Comparison of ENCODE assay signal across 24 cellular contexts in the genomic region with DNA sequence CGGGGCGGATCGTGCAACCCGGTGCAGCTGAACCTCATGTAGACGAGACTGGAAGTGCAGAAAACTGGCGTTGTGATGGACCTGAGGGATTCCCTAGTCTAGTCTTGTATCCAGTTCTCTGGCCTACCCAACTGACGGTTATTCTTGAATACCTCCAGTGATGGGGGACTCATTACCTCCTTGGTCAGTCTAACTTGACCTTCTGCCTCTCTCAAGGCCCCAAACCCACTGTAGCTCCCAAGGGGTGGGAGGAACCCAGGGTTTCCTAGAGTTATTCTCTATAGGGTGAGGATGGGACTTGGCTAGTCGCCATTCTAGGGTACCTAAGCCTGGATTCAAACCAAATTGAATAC. TPM values are rescaled to one million over a fixed set of nuclear protein-coding genes. Genes with fewer than 3 reads are reported as not detected.
A peak's percentile ranks its signal among the peaks of the same experiment; 100 is the strongest.
DNase-seq lines count a peak whose midpoint lies in the region; ATAC-seq and TF ChIP-seq lines count a peak whose summit lies in the region.
"Had no signal": no experiment of that assay in that cellular context is flagged by ENCODE, and none has a peak within 500 bp of the region (broad histone marks: within the 10 kb centered on the region; RNA-seq: fewer than 3 reads in every experiment).

No MANE protein-coding gene starts in this region.

- no peak overlapping the region for H3K4me3 ChIP-seq in SK-N-SH (ENCODE audit: low read depth in 2 of 2, low read length in 1 of 2)
- no peak overlapping the region for H3K4me3 ChIP-seq in esophagus (ENCODE audit: low read depth in 1 of 2, low read length in 2 of 2)
- H3K4me3 ChIP-seq in upper lobe of right lung = no peak overlapping the region
- H3K4me3 ChIP-seq: BLaER1 treated with 17β-estradiol and CSF1 and Interleukin-3, amounts not matched to agents 10 nM and 100 nM; GM12878 had no signal

- no peak for DNase-seq in SK-N-SH
- no peak for DNase-seq in RWPE1 (ENCODE audit: low spot score)
- peak; percentile 34 for DNase-seq in upper lobe of right lung
- DNase-seq in GM03348 (ENCODE audit: low spot score) = no peak
- no peak for DNase-seq in NCI-H526 (lab: John Stamatoyannopoulos, UW)
- DNase-seq: ACHN; Caco-2; CD4-positive, alpha-beta memory T cell; DMS 273 treated with DMSO at 0.1 percent for 48 hours; DMS79 treated with DMSO at 0.1 percent for 48 hours; NCI-H1092; NCI-H1436; NCI-H1930; NCI-H2227 treated with DMSO at 0.1 percent for 48 hours; NCI-H510A; NCI-H774; NK-92 treated with Interleukin-12 subunit alpha and Interleukin-12 subunit beta, amount 100 ng/mL, for 24 hours; SHP77 had no signal

- no peaks in the 10 kb centered on the region for H3K9me3 ChIP-seq in SK-N-SH
- no peaks in the 10 kb centered on the region for H3K9me3 ChIP-seq in esophagus (ENCODE audit: control insufficient read depth in 2 of 2, insufficient read depth in 1 of 2, low read depth in 1 of 2, low read length in 1 of 2)
- no peaks in the 10 kb centered on the region for H3K9me3 ChIP-seq in upper lobe of right lung
- H3K9me3 ChIP-seq: BLaER1 treated with 17β-estradiol and CSF1 and Interleukin-3, amounts not matched to agents 10 nM and 100 nM; Caco-2 had no signal

- no peak overlapping the region for H2AFZ ChIP-seq in SK-N-SH (ENCODE audit: low read depth)

- intact Hi-C loops in upper lobe of right lung (cut with DNase I) = no loop called here

- peak overlapping the region; percentile 59 for H3K4me2 ChIP-seq in SK-N-SH
- H3K4me2 ChIP-seq: BLaER1 treated with 17β-estradiol and CSF1 and Interleukin-3, amounts not matched to agents 10 nM and 100 nM had no signal

- no peak overlapping the region for H3K9ac ChIP-seq in SK-N-SH
- H3K9ac ChIP-seq: BLaER1 treated with 17β-estradiol and CSF1 and Interleukin-3, amounts not matched to agents 10 nM and 100 nM had no signal

- H3K27me3 ChIP-seq in SK-N-SH (ENCODE audit: insufficient read depth) = peaks cover 31% of the 10 kb centered on the region
- no peaks in the 10 kb centered on the region for H3K27me3 ChIP-seq in esophagus (ENCODE audit: control insufficient read depth in 1 of 2, insufficient read depth in 2 of 2, low read length in 2 of 2)
- H3K27me3 ChIP-seq in upper lobe of right lung = peaks cover 19% of the 10 kb centered on the region

- H3K27ac ChIP-seq in SK-N-SH (ENCODE audit: low read depth in 2 of 2, low read length in 1 of 2) (peak overlapping the region in 1 of 2 experiments; percentile 77; a peak in 2 of 4 replicates), RWPE1 (peak overlapping the region; percentile 84), esophagus (ENCODE audit: low read depth in 2 of 2, low read length in 1 of 2) (peak overlapping the region; percentile 9 to 89), upper lobe of right lung (no peak overlapping the region)
- H3K27ac ChIP-seq: 22Rv1; BLaER1 treated with 17β-estradiol and CSF1 and Interleukin-3, amounts not matched to agents 10 nM and 100 nM had no signal

- no peak for TF ChIP-seq RAD21 in SK-N-SH (IDR thresholded peaks at IDR 0.05; ENCODE audit: low read length)

- TF ChIP-seq CTCF in SK-N-SH (IDR thresholded peaks at IDR 0.05) (no peak), RWPE1 (conservative IDR thresholded peaks at IDR 0.05; ENCODE audit: low read depth) (no peak), upper lobe of right lung (IDR thresholded peaks at IDR 0.05) (no peak)

- ATAC-seq in SK-N-SH treated with all-trans-retinoic acid at 6 μM for 48 hours = no peak
- ATAC-seq in upper lobe of right lung = no peak
- ATAC-seq in activated CD4-positive, CD25-positive, alpha-beta regulatory T cell treated with anti-CD3 and anti-CD28 coated beads, Interleukin-2, amount 50 U/mL, for 24 hours = no peak
- ATAC-seq: GM12878 had no signal

- POLR2A ChIA-PET in SK-N-SH (lab: Yijun Ruan, JAX) = interaction anchor here (1.6 kb wide), 1 partner anchor 14 kb away, joined by 3 read pairs; no protein-coding TSS in a partner anchor
- POLR2A ChIA-PET in RWPE1 (lab: Yijun Ruan, JAX; ENCODE audit: low non-redundant PET) = no interaction called here

- no peaks in the 10 kb centered on the region for H3K9me2 ChIP-seq in SK-N-SH

- H3K36me3 ChIP-seq in SK-N-SH (replicated peaks in 1 of 2; ENCODE audit: control insufficient read depth in 1 of 2, insufficient read depth in 2 of 2, low read length in 1 of 2) = no peaks in the 10 kb centered on the region
- H3K36me3 ChIP-seq in esophagus (ENCODE audit: control insufficient read depth in 2 of 2, insufficient read depth in 2 of 2, low read length in 1 of 2) = no peaks in the 10 kb centered on the region
- no peaks in the 10 kb centered on the region for H3K36me3 ChIP-seq in upper lobe of right lung
- H3K36me3 ChIP-seq: BLaER1 treated with 17β-estradiol and CSF1 and Interleukin-3, amounts not matched to agents 10 nM and 100 nM had no signal

- no peak for TF ChIP-seq EP300 in SK-N-SH (IDR thresholded peaks at IDR 0.05; ENCODE audit: borderline replicate concordance in 1 of 2, low read depth in 1 of 2, low read length in 1 of 2)

- CTCF ChIA-PET in SK-N-SH (lab: Yijun Ruan, JAX) (interaction anchor here (0.9 to 34.5 kb wide), 7 partner anchors 10 to 60 kb away, joined by 3 to 720 read pairs (median 3); partner anchors contain the start of gene PLCB2), RWPE1 (lab: Yijun Ruan, JAX) (interaction anchor here (0.9 kb wide), 1 partner anchor 24 kb away, joined by 4 read pairs; no protein-coding TSS in a partner anchor)

- H3F3A ChIP-seq in SK-N-SH (replicated peaks; ENCODE audit: insufficient read depth) = peaks cover 22% of the 10 kb centered on the region

- WGBS in SK-N-SH (ENCODE audit: low lambda C conversion rate) = 92% methylated on average over 7 of the region's 8 CpGs
- WGBS in esophagus, 2 donors = 69 to 82% methylated on average over 8 of the region's 8 CpGs

- peaks cover 13% of the 10 kb centered on the region for H4K20me1 ChIP-seq in SK-N-SH (ENCODE audit: insufficient read depth)

- no peaks in the 10 kb centered on the region for H3K79me2 ChIP-seq in SK-N-SH (ENCODE audit: insufficient read depth)

- peaks cover 13 to 35% of the 10 kb centered on the region in 2 experiments for H3K4me1 ChIP-seq in SK-N-SH (ENCODE audit: control insufficient read depth in 1 of 2, insufficient read depth in 2 of 2, low read depth in 1 of 2, low read length in 1 of 2)
- H3K4me1 ChIP-seq in esophagus (ENCODE audit: control insufficient read depth in 2 of 2, insufficient read depth in 2 of 2, low read length in 1 of 2) = peaks cover 17 to 51% of the 10 kb centered on the region in 2 donors
- H3K4me1 ChIP-seq in upper lobe of right lung = peaks cover 9% of the 10 kb centered on the region

TF ChIP-seq in SK-N-SH, 30 proteins besides CTCF, POLR2A, EP300 and RAD21 (continues in another document):
- TF ChIP-seq EZH2phosphoT487 (IDR thresholded peaks at IDR 0.05; ENCODE audit: borderline replicate concordance, low read depth) (no peak), TAF1 (IDR thresholded peaks at IDR 0.05; ENCODE audit: borderline replicate concordance, low read depth, low read length) (no peak), JUND (IDR thresholded peaks at IDR 0.05) (no peak), PBX3 (IDR thresholded peaks at IDR 0.05) (no peak), NFIC (IDR thresholded peaks at IDR 0.05; ENCODE audit: borderline replicate concordance) (no peak)
- TF ChIP-seq, protein P1, sequence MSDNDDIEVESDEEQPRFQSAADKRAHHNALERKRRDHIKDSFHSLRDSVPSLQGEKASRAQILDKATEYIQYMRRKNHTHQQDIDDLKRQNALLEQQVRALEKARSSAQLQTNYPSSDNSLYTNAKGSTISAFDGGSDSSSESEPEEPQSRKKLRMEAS (IDR thresholded peaks at IDR 0.05; ENCODE audit: low read depth) = no peak

TF ChIP-seq in SK-N-SH treated with all-trans-retinoic acid at 6 μM for 48 hours, 23 proteins besides CTCF, POLR2A, EP300 and RAD21 (continues in another document):
- TF ChIP-seq PPARA (CRISPR knock-in tag; IDR thresholded peaks at IDR 0.05; ENCODE audit: borderline replicate concordance) = no peak
- no peak for TF ChIP-seq CREB5 (CRISPR knock-in tag; IDR thresholded peaks at IDR 0.05; ENCODE audit: low read depth)
- TF ChIP-seq TOX (CRISPR knock-in tag; IDR thresholded peaks at IDR 0.05; ENCODE audit: borderline replicate concordance) = no peak
- no peak for TF ChIP-seq ZNF8 (CRISPR knock-in tag; IDR thresholded peaks at IDR 0.05)
- no peak for TF ChIP-seq RARB (CRISPR knock-in tag; IDR thresholded peaks at IDR 0.05)
- no peak for TF ChIP-seq CSDC2 (CRISPR knock-in tag; IDR thresholded peaks at IDR 0.05)
- TF ChIP-seq ZFP30 (CRISPR knock-in tag; IDR thresholded peaks at IDR 0.05) = no peak
- no peak for TF ChIP-seq TCF4 (CRISPR knock-in tag; IDR thresholded peaks at IDR 0.05; ENCODE audit: borderline replicate concordance)
- TF ChIP-seq ZC3H10 (CRISPR knock-in tag; IDR thresholded peaks at IDR 0.05) = no peak
- TF ChIP-seq OSR1 (CRISPR knock-in tag; IDR thresholded peaks at IDR 0.05) = no peak
- no peak for TF ChIP-seq BACH2 (CRISPR knock-in tag; IDR thresholded peaks at IDR 0.05; ENCODE audit: borderline replicate concordance)
- no peak for TF ChIP-seq ARNTL (CRISPR knock-in tag; IDR thresholded peaks at IDR 0.05; ENCODE audit: borderline replicate concordance, low read depth)

RNA-seq across cellular contexts. Expression of gene PAK6, which starts 11.4 kb away (rescaled TPM):
- polyA plus RNA-seq in SK-N-SH (2012; rRNA removed) (0.07 and 0.16 TPM in 2 replicates), esophagus (10 to 100 TPM; 14.7 to 16.6 TPM)
- 0.06 and 0.07 TPM in 2 replicates for polyA plus RNA-seq in SK-N-SH (2012; cell fraction: cytosol; rRNA removed)
- polyA plus RNA-seq in SK-N-SH (2012; cell fraction: nucleus; rRNA removed) = 0.11 and 0.12 TPM in 2 replicates
- total RNA-seq in upper lobe of right lung = 5.7 TPM

RNA-seq across cellular contexts. Expression of gene ANKRD63, which starts 32.6 kb away (rescaled TPM):
- polyA plus RNA-seq in SK-N-SH (2012; rRNA removed) (not detected in 2 replicates), esophagus (not detected)
- not detected in 2 replicates for polyA plus RNA-seq in SK-N-SH (2012; cell fraction: cytosol; rRNA removed)
- polyA plus RNA-seq in SK-N-SH (2012; cell fraction: nucleus; rRNA removed) = not detected in 2 replicates
- total RNA-seq in upper lobe of right lung = not detected
- total RNA-seq: CD4-positive, alpha-beta memory T cell; GM12878 had no signal
- polyA plus RNA-seq: CD4-positive, alpha-beta memory T cell; GM12878 had no signal

RNA-seq across cellular contexts. Expression of gene PLCB2, which starts 57.5 kb away (rescaled TPM):
- polyA plus RNA-seq in SK-N-SH (2012; rRNA removed) = 0.15 TPM in 2 replicates
- 0.10 and 0.12 TPM in 2 replicates for polyA plus RNA-seq in SK-N-SH (2012; cell fraction: cytosol; rRNA removed)
- polyA plus RNA-seq in SK-N-SH (2012; cell fraction: nucleus; rRNA removed) = 0.44 and 0.59 TPM in 2 replicates
- polyA plus RNA-seq in esophagus = 1 to 10 TPM; 5.3 to 7.3 TPM
- 61.2 TPM for total RNA-seq in upper lobe of right lung

Comparison
In these comparisons a context has a peak if more than half of its experiments do, and no peak if none do; other contexts are left out.
1. RNA of gene PAK6, which starts 11.4 kb away (polyA plus RNA-seq): 14.7 to 16.6 TPM in esophagus; 0.06 to 0.16 TPM in SK-N-SH; every median in the first group is over 10 times any median in the second.